16 cellular contexts compared by ENCODE assay signal in genomic region chr1:15858672-15859372, GRCh38.
"Had no signal": no experiment of that assay in that cellular context is flagged by ENCODE, and none has a peak within 500 bp of the region (broad histone marks: within the 10 kb centered on the region; RNA-seq: fewer than 3 reads in every experiment).

No MANE protein-coding gene starts in this region.

- H3K36me3 Mint-ChIP-seq: natural killer cell had no signal

- H3K27me3 ChIP-seq: foreskin keratinocyte, hepatocyte, upper lobe of left lung had no signal

- H3K9me3 ChIP-seq: upper lobe of left lung had no signal

- ATAC-seq: activated CD8-positive, alpha-beta T cell treated with anti-CD3 and anti-CD28 coated beads for 36 hours; activated T-helper 17 cell treated with anti-CD3 and anti-CD28 coated beads, Interleukin-2, amount 50 U/mL, for 72 hours; foreskin keratinocyte; natural killer cell; stimulated activated naive CD8-positive, alpha-beta T cell treated with anti-CD3 and anti-CD28 coated beads, Interleukin-15, amount 100 ng/mL, for 72 hours had no signal

- H3K27me3 Mint-ChIP-seq: activated B cell treated with CpG ODN at 0.5 μM for 24 hours; activated CD8-positive, alpha-beta T cell treated with anti-CD3 and anti-CD28 coated beads for 36 hours; activated naive CD8-positive, alpha-beta T cell treated with anti-CD3 and anti-CD28 coated beads for 36 hours; activated T-helper 17 cell treated with anti-CD3 and anti-CD28 coated beads, Interleukin-2, amount 50 U/mL, for 72 hours; stimulated activated naive CD8-positive, alpha-beta T cell treated with anti-CD3 and anti-CD28 coated beads, Interleukin-15, amount 100 ng/mL, for 72 hours had no signal

- DNase-seq: activated B cell treated with CpG ODN at 0.5 μM for 24 hours; activated CD4-positive, alpha-beta T cell treated with anti-CD3 and anti-CD28 coated beads for 4 hours; activated CD8-positive, alpha-beta T cell treated with anti-CD3 and anti-CD28 coated beads for 36 hours; activated naive CD4-positive, alpha-beta T cell; activated naive CD8-positive, alpha-beta T cell treated with anti-CD3 and anti-CD28 coated beads for 36 hours; activated T-cell treated with anti-CD3 and anti-CD28 coated beads, Interleukin-2, amount 50 U/mL, for 1 hour; amniotic stem cell; dermis blood vessel endothelial cell; effector memory CD4-positive, alpha-beta T cell; natural killer cell; stimulated activated CD4-positive, alpha-beta T cell treated with anti-CD3 and anti-CD28 coated beads, Interleukin-2, amount 100 ng/mL, for 48 hours; stimulated activated naive CD8-positive, alpha-beta T cell treated with anti-CD3 and anti-CD28 coated beads, Interleukin-15, amount 100 ng/mL, for 72 hours had no signal

- H3K27ac Mint-ChIP-seq: activated naive CD8-positive, alpha-beta T cell treated with anti-CD3 and anti-CD28 coated beads for 36 hours; activated T-helper 17 cell treated with anti-CD3 and anti-CD28 coated beads, Interleukin-2, amount 50 U/mL, for 72 hours; stimulated activated naive CD8-positive, alpha-beta T cell treated with anti-CD3 and anti-CD28 coated beads, Interleukin-15, amount 100 ng/mL, for 72 hours had no signal

- H3K27ac ChIP-seq: foreskin keratinocyte, hepatocyte, upper lobe of left lung had no signal

- H3K36me3 ChIP-seq: upper lobe of left lung had no signal

- H3K4me3 Mint-ChIP-seq: activated B cell treated with CpG ODN at 0.5 μM for 24 hours; activated CD8-positive, alpha-beta T cell treated with anti-CD3 and anti-CD28 coated beads for 36 hours; activated naive CD8-positive, alpha-beta T cell treated with anti-CD3 and anti-CD28 coated beads for 36 hours; activated T-helper 17 cell treated with anti-CD3 and anti-CD28 coated beads, Interleukin-2, amount 50 U/mL, for 72 hours; natural killer cell; stimulated activated naive CD8-positive, alpha-beta T cell treated with anti-CD3 and anti-CD28 coated beads, Interleukin-15, amount 100 ng/mL, for 72 hours had no signal

- H3K9me3 Mint-ChIP-seq: activated B cell treated with CpG ODN at 0.5 μM for 24 hours; activated CD8-positive, alpha-beta T cell treated with anti-CD3 and anti-CD28 coated beads for 36 hours; activated naive CD8-positive, alpha-beta T cell treated with anti-CD3 and anti-CD28 coated beads for 36 hours; activated T-helper 17 cell treated with anti-CD3 and anti-CD28 coated beads, Interleukin-2, amount 50 U/mL, for 72 hours; natural killer cell; stimulated activated naive CD8-positive, alpha-beta T cell treated with anti-CD3 and anti-CD28 coated beads, Interleukin-15, amount 100 ng/mL, for 72 hours had no signal

- H3K4me3 ChIP-seq: hepatocyte, upper lobe of left lung had no signal
